ENCODE assay signal across 8 cellular contexts in genomic region chr12:49059063-49059384, GRCh38. TPM values are rescaled to one million over a fixed set of nuclear protein-coding genes. Genes with fewer than 3 reads are reported as not detected.
A peak's percentile ranks its signal among the peaks of the same experiment; 100 is the strongest.
DNase-seq lines count a peak whose midpoint lies in the region; ATAC-seq and TF ChIP-seq lines count a peak whose summit lies in the region.

No MANE protein-coding gene starts in this region.

- TF ChIP-seq POLR2A in testis (IDR thresholded peaks at IDR 0.05), result no peak

- H3K27me3 Mint-ChIP-seq in T-helper 2 cell treated with Interferon-gamma antibody and Interleukin-4, amounts not matched to agents 5 μg/mL and 100 μg/mL, for 36 hours (ENCODE audit: low read depth), result no peaks in the 10 kb centered on the region
- H3K27me3 Mint-ChIP-seq in activated naive CD8-positive, alpha-beta T cell treated with anti-CD3 and anti-CD28 coated beads for 36 hours, result no peaks in the 10 kb centered on the region

- no peaks in the 10 kb centered on the region for H3K9me3 Mint-ChIP-seq in T-helper 2 cell treated with Interferon-gamma antibody and Interleukin-4, amounts not matched to agents 5 μg/mL and 100 μg/mL, for 36 hours
- no peaks in the 10 kb centered on the region for H3K9me3 Mint-ChIP-seq in activated naive CD8-positive, alpha-beta T cell treated with anti-CD3 and anti-CD28 coated beads for 36 hours

- H3K27ac ChIP-seq in testis, result peak overlapping the region; percentile 96 to 98

- H3K4me1 Mint-ChIP-seq in T-helper 2 cell treated with Interferon-gamma antibody and Interleukin-4, amounts not matched to agents 5 μg/mL and 100 μg/mL, for 36 hours (ENCODE audit: low read depth), result peaks cover 45% of the 10 kb centered on the region
- H3K4me1 Mint-ChIP-seq in activated naive CD8-positive, alpha-beta T cell treated with anti-CD3 and anti-CD28 coated beads for 36 hours, result peaks cover 52% of the 10 kb centered on the region

- H3K27me3 ChIP-seq in kidney epithelial cell (ENCODE audit: control insufficient read depth, insufficient read depth, low read length) (no peaks in the 10 kb centered on the region), testis (no peaks in the 10 kb centered on the region)

- TF ChIP-seq CTCF in kidney epithelial cell (IDR thresholded peaks at IDR 0.05; ENCODE audit: insufficient read depth, low read length, poor library complexity, severe bottlenecking), result no peak
- TF ChIP-seq CTCF in testis (IDR thresholded peaks at IDR 0.05), result no peak

- peak overlapping the region; percentile 94 for H3K4me3 Mint-ChIP-seq in T-helper 2 cell treated with Interferon-gamma antibody and Interleukin-4, amounts not matched to agents 5 μg/mL and 100 μg/mL, for 36 hours
- peak overlapping the region; percentile 96 for H3K4me3 Mint-ChIP-seq in activated naive CD8-positive, alpha-beta T cell treated with anti-CD3 and anti-CD28 coated beads for 36 hours

- no peaks in the 10 kb centered on the region for H3K9me3 ChIP-seq in testis

- peaks cover 43% of the 10 kb centered on the region for H3K4me1 ChIP-seq in testis

- H3K4me3 ChIP-seq in kidney epithelial cell (ENCODE audit: low read depth, low read length), result peak overlapping the region; percentile 97
- peak overlapping the region; percentile 92 to 100 for H3K4me3 ChIP-seq in testis

- H3K36me3 Mint-ChIP-seq in T-helper 2 cell treated with Interferon-gamma antibody and Interleukin-4, amounts not matched to agents 5 μg/mL and 100 μg/mL, for 36 hours (ENCODE audit: low read depth), result peaks cover 14% of the 10 kb centered on the region
- H3K36me3 Mint-ChIP-seq in activated naive CD8-positive, alpha-beta T cell treated with anti-CD3 and anti-CD28 coated beads for 36 hours, result peaks cover 11% of the 10 kb centered on the region

- peak overlapping the region; percentile 86 for H3K27ac Mint-ChIP-seq in T-helper 2 cell treated with Interferon-gamma antibody and Interleukin-4, amounts not matched to agents 5 μg/mL and 100 μg/mL, for 36 hours
- peak overlapping the region; percentile 90 for H3K27ac Mint-ChIP-seq in activated naive CD8-positive, alpha-beta T cell treated with anti-CD3 and anti-CD28 coated beads for 36 hours

- ATAC-seq in GM18520 (IDR thresholded peaks at IDR 0.05; ENCODE audit: unreplicated experiment), result no peak
- ATAC-seq in HG03175 (IDR thresholded peaks at IDR 0.05; ENCODE audit: unreplicated experiment), result no peak

- H3K36me3 ChIP-seq in kidney epithelial cell (ENCODE audit: control insufficient read depth, insufficient read depth, low read length) (peaks cover 1% of the 10 kb centered on the region), testis (ENCODE audit: low read depth, missing control alignments) (no peaks in the 10 kb centered on the region)

- intact Hi-C loops in testis (cut with DNase I; ENCODE audit: low total_unique reads), result no loop called here

- no peak for DNase-seq in T-helper 2 cell treated with Interferon-gamma antibody and Interleukin-4, amounts not matched to agents 5 μg/mL and 100 μg/mL, for 36 hours (ENCODE audit: low spot score)
- DNase-seq in T-helper 2 cell (no peak), kidney epithelial cell (ENCODE audit: low read depth) (no peak), testis (peak; percentile 28)
- no peak for DNase-seq in activated naive CD8-positive, alpha-beta T cell treated with anti-CD3 and anti-CD28 coated beads for 36 hours
- no peak for DNase-seq in NK-92 treated with Interleukin-12 subunit alpha and Interleukin-12 subunit beta, amount 100 ng/mL, for 24 hours (lab: John Stamatoyannopoulos, UW)

- 0% methylated on average over 3 of the region's 3 CpGs for whole genome bisulfite sequencing in testis, 2 donors

RNA-seq across cellular contexts. Expression of gene KMT2D, which starts 1.6 kb away (rescaled TPM):
- total RNA-seq in activated naive CD8-positive, alpha-beta T cell treated with anti-CD3 and anti-CD28 coated beads for 36 hours, result 10 to 100 TPM; 45.3 to 47.5 TPM
- total RNA-seq in kidney epithelial cell (68.9 and 71.8 TPM in 2 replicates), testis (100 to 1,000 TPM; 148 to 169 TPM)
- 67.1 TPM for polyA plus RNA-seq in testis (ENCODE audit: insufficient read depth, low read depth, low replicate concordance)

RNA-seq across cellular contexts. Expression of gene RHEBL1, which starts 10.8 kb away (rescaled TPM):
- 10 to 100 TPM; 11.0 to 13.2 TPM for total RNA-seq in activated naive CD8-positive, alpha-beta T cell treated with anti-CD3 and anti-CD28 coated beads for 36 hours
- total RNA-seq in kidney epithelial cell, result 3.8 and 5.1 TPM in 2 replicates
- total RNA-seq in testis, result 1 to 10 TPM; 1.7 to 5.9 TPM
- polyA plus RNA-seq in testis (ENCODE audit: insufficient read depth, low read depth, low replicate concordance), result 1.5 TPM

RNA-seq across cellular contexts. Expression of gene DHH, which starts 35.6 kb away (rescaled TPM):
- total RNA-seq in activated naive CD8-positive, alpha-beta T cell treated with anti-CD3 and anti-CD28 coated beads for 36 hours, result not detected
- total RNA-seq in kidney epithelial cell, result 0.04 TPM in 1 of 2 replicates, not detected in the other
- total RNA-seq in testis, result 100 to 1,000 TPM in 1 of 2 donors, 10 to 100 TPM in 1; 97.6 to 148 TPM
- 40.0 TPM for polyA plus RNA-seq in testis (ENCODE audit: insufficient read depth, low read depth, low replicate concordance)

RNA-seq across cellular contexts. Expression of gene PRKAG1, which starts 40.4 kb away (rescaled TPM):
- 10 to 100 TPM; 57.9 to 60.9 TPM for total RNA-seq in activated naive CD8-positive, alpha-beta T cell treated with anti-CD3 and anti-CD28 coated beads for 36 hours
- 57.0 and 68.5 TPM in 2 replicates for total RNA-seq in kidney epithelial cell
- total RNA-seq in testis, result 10 to 100 TPM; 52.7 to 59.6 TPM
- polyA plus RNA-seq in testis (ENCODE audit: insufficient read depth, low read depth, low replicate concordance), result 80.7 TPM

RNA-seq across cellular contexts. Expression of gene LMBR1L, which starts 51.6 kb away (rescaled TPM):
- total RNA-seq in activated naive CD8-positive, alpha-beta T cell treated with anti-CD3 and anti-CD28 coated beads for 36 hours, result 10 to 100 TPM; 21.9 to 25.4 TPM
- total RNA-seq in kidney epithelial cell (67.9 and 74.3 TPM in 2 replicates), testis (100 to 1,000 TPM; 223 to 265 TPM)
- polyA plus RNA-seq in testis (ENCODE audit: insufficient read depth, low read depth, low replicate concordance), result 178 TPM

Comparison
In these comparisons a context has a peak if more than half of its experiments do, and no peak if none do; other contexts are left out.
1. RNA of gene DHH, which starts 35.6 kb away (total RNA-seq): 97.6 to 148 TPM in testis; not detected in activated naive CD8-positive, alpha-beta T cell treated with anti-CD3 and anti-CD28 coated beads for 36 hours and 0.04 TPM in kidney epithelial cell; every median in the first group is over 10 times any median in the second.